In the genomic region with DNA sequence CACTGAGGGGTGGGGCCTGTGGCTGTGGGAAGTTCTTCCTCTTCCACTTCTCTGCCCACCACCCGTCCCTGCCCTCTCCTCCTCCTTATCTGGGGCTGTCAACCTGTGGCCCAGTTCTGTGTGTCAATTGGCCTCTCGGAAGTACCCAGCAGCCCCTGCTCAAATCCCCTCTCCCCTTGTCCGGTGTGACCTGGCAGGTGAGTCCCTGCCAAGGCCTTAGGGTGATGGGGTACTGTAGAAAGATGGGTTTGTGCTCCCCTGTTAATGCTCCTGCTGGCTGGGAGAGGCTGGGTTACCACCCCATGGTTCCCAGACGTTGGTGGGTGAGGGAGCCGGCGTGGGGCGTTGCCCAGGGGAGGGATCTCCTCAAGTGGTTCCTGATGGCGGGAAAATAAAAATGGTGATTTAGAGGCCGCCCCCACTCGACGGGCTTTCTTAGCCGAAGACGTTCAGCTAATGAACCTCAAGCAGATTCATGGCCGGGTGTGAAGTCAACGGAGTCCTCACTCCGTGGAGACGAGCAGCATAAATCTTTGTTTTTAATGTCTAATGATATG, we compare ENCODE assay signal across 27 cellular contexts.
"Had no signal": no experiment of that assay in that cellular context is flagged by ENCODE, and none has a peak within 500 bp of the region (broad histone marks: within the 10 kb centered on the region; RNA-seq: fewer than 3 reads in every experiment).

No MANE protein-coding gene starts in this region.

- DNase-seq: activated B cell treated with CpG ODN at 0.5 μM for 24 hours; activated CD4-positive, alpha-beta T cell treated with anti-CD3 and anti-CD28 coated beads, Interleukin-2, amount 50 U/mL, for 1 hour; activated CD8-positive, alpha-beta T cell treated with anti-CD3 and anti-CD28 coated beads for 36 hours; activated gamma-delta T cell treated with Interleukin-2 at 50 U/mL for 16 hours; activated naive CD4-positive, alpha-beta T cell treated with anti-CD3 and anti-CD28 coated beads, Interleukin-2, amount 50 U/mL, for 16 hours; activated T-cell treated with anti-CD3 and anti-CD28 coated beads, Interleukin-2, amount 50 U/mL, for 4 hours; amniotic stem cell; brain microvascular endothelial cell; caudate nucleus; endodermal cell; foreskin melanocyte; heart right ventricle; kidney glomerular epithelial cell; naive B cell; nephron progenitor cell; T-helper 9 cell; trophoblast cell; uterus had no signal

- H3K4me1 Mint-ChIP-seq: activated B cell treated with CpG ODN at 0.5 μM for 24 hours; activated T-helper 17 cell treated with anti-CD3 and anti-CD28 coated beads, Interleukin-2, amount 50 U/mL, for 72 hours; endodermal cell; naive B cell had no signal

- H3K4me1 ChIP-seq: left lung, right atrium auricular region, uterus had no signal

- H3K36me3 ChIP-seq: brain microvascular endothelial cell, heart right ventricle, left lung, pancreas, right atrium auricular region, thoracic aorta, uterus had no signal

- H3K4me3 ChIP-seq: heart right ventricle, left lung, pancreas, right atrium auricular region, thoracic aorta, uterus had no signal

- H3K36me3 Mint-ChIP-seq: naive B cell had no signal

- H3K27me3 ChIP-seq: brain microvascular endothelial cell, pancreas, right atrium auricular region, uterus had no signal

- FAIRE-seq: astrocyte, pancreas had no signal

- H3K27me3 Mint-ChIP-seq: dendritic cell treated with granulocyte-macrophage colony-stimulating factor and Interleukin-4, amounts not matched to agents 40 ng/mL and 50 ng/mL, for 4 days; stimulated activated naive CD8-positive, alpha-beta T cell treated with anti-CD3 and anti-CD28 coated beads, Interleukin-15, Interleukin-2, amounts not matched to agents 100 ng/mL and 50 ng/mL, for 24 hours had no signal

- H3K27ac Mint-ChIP-seq: activated B cell treated with CpG ODN at 0.5 μM for 24 hours; activated CD8-positive, alpha-beta T cell treated with anti-CD3 and anti-CD28 coated beads for 36 hours; activated T-helper 17 cell treated with anti-CD3 and anti-CD28 coated beads, Interleukin-2, amount 50 U/mL, for 72 hours; dendritic cell treated with granulocyte-macrophage colony-stimulating factor and Interleukin-4, amounts not matched to agents 40 ng/mL and 50 ng/mL, for 4 days; endodermal cell; naive B cell; nephron progenitor cell; stimulated activated naive CD8-positive, alpha-beta T cell treated with anti-CD3 and anti-CD28 coated beads, Interleukin-15, Interleukin-2, amounts not matched to agents 100 ng/mL and 50 ng/mL, for 24 hours had no signal

- H3K27ac ChIP-seq: brain microvascular endothelial cell, heart right ventricle, left lung, pancreas, right atrium auricular region, thoracic aorta, uterus had no signal

- H3K9me3 ChIP-seq: left lung, pancreas, right atrium auricular region, thoracic aorta, uterus had no signal

- H3K9me3 Mint-ChIP-seq: activated B cell treated with CpG ODN at 0.5 μM for 24 hours; activated CD8-positive, alpha-beta T cell treated with anti-CD3 and anti-CD28 coated beads for 36 hours; activated T-cell treated with anti-CD3 and anti-CD28 coated beads, Interleukin-2, amount 50 U/mL, for 4 hours; activated T-helper 17 cell treated with anti-CD3 and anti-CD28 coated beads, Interleukin-2, amount 50 U/mL, for 72 hours; dendritic cell treated with granulocyte-macrophage colony-stimulating factor and Interleukin-4, amounts not matched to agents 40 ng/mL and 50 ng/mL, for 4 days; endodermal cell; stimulated activated naive CD8-positive, alpha-beta T cell treated with anti-CD3 and anti-CD28 coated beads, Interleukin-15, Interleukin-2, amounts not matched to agents 100 ng/mL and 50 ng/mL, for 24 hours had no signal

- ATAC-seq: activated CD8-positive, alpha-beta T cell treated with anti-CD3 and anti-CD28 coated beads for 36 hours; activated T-cell treated with anti-CD3 and anti-CD28 coated beads, Interleukin-2, amount 50 U/mL, for 4 hours; activated T-helper 17 cell treated with anti-CD3 and anti-CD28 coated beads, Interleukin-2, amount 50 U/mL, for 72 hours; esophagus mucosa; left lung had no signal

- H3K4me3 Mint-ChIP-seq: activated B cell treated with CpG ODN at 0.5 μM for 24 hours; activated CD8-positive, alpha-beta T cell treated with anti-CD3 and anti-CD28 coated beads for 36 hours; activated T-cell treated with anti-CD3 and anti-CD28 coated beads, Interleukin-2, amount 50 U/mL, for 4 hours; activated T-helper 17 cell treated with anti-CD3 and anti-CD28 coated beads, Interleukin-2, amount 50 U/mL, for 72 hours; dendritic cell treated with granulocyte-macrophage colony-stimulating factor and Interleukin-4, amounts not matched to agents 40 ng/mL and 50 ng/mL, for 4 days; endodermal cell; nephron progenitor cell; stimulated activated naive CD8-positive, alpha-beta T cell treated with anti-CD3 and anti-CD28 coated beads, Interleukin-15, Interleukin-2, amounts not matched to agents 100 ng/mL and 50 ng/mL, for 24 hours had no signal
